ENCODE assay signal across 27 cellular contexts in the genomic region with DNA sequence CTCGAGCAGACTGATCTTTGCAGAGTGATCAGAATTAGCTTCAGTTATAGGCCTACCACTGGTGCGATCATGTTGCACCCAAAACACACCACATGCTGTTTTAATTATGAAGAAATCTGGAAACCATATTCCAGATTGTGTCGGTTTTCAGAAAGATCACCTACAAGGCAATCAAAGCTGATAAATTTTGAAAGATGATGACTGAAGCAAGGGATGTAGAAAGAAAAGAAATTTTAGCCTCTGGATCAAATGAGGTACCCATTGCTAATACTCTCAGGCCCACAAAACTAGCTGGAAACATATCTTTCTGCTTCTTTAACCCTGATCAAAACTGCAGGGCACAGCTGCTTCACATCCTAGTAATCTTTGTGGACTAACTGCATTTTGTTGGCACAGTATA.
"Had no signal": no experiment of that assay in that cellular context is flagged by ENCODE, and none has a peak within 500 bp of the region (broad histone marks: within the 10 kb centered on the region; RNA-seq: fewer than 3 reads in every experiment).

No MANE protein-coding gene starts in this region.

- H3K4me1 Mint-ChIP-seq: activated B cell treated with CpG ODN at 0.5 μM for 24 hours; activated naive CD8-positive, alpha-beta T cell treated with anti-CD3 and anti-CD28 coated beads, Interleukin-2, amount 50 U/mL, for 24 hours; central memory CD8-positive, alpha-beta T cell had no signal

- ATAC-seq: activated naive CD4-positive, alpha-beta T cell treated with anti-CD3 and anti-CD28 coated beads, Interleukin-2, amount 50 U/mL, for 72 hours; activated naive CD8-positive, alpha-beta T cell treated with anti-CD3 and anti-CD28 coated beads, Interleukin-2, amount 50 U/mL, for 24 hours; activated T-cell treated with anti-CD3 and anti-CD28 coated beads, Interleukin-2, amount 50 U/mL, for 4 hours had no signal

- H3K9me3 ChIP-seq: MG63, Peyer's patch, SJCRH30 had no signal

- H3K27ac ChIP-seq: Peyer's patch, RWPE1, SJCRH30 had no signal

- DNase-seq: activated B cell treated with CpG ODN at 0.5 μM for 24 hours; activated CD4-positive, alpha-beta T cell treated with anti-CD3 and anti-CD28 coated beads for 1 hour; activated CD4-positive, alpha-beta T cell treated with anti-CD3 and anti-CD28 coated beads, Interleukin-2, amount 10 ng/mL, durations not matched to agents 24 days and 14 days; activated CD4-positive, alpha-beta T cell treated with anti-CD3 and anti-CD28 coated beads, Interleukin-2, amount 50 U/mL, for 48 hours; activated CD8-positive, alpha-beta memory T cell treated with anti-CD3 and anti-CD28 coated beads for 24 hours; activated effector memory CD4-positive, alpha-beta T cell treated with anti-CD3 and anti-CD28 coated beads, Interleukin-2, amount 50 U/mL, for 16 hours; activated naive CD4-positive, alpha-beta T cell treated with Interleukin-2 at 50 U/mL for 16 hours; activated naive CD8-positive, alpha-beta T cell treated with anti-CD3 and anti-CD28 coated beads, Interleukin-2, amount 50 U/mL, for 24 hours; activated T-cell treated with anti-CD3 and anti-CD28 coated beads, Interleukin-2, amount 50 U/mL, for 4 hours; amygdala; MG63; MV-4-11; NCI-H1092 treated with DMSO at 0.1 percent for 48 hours; NCI-H1436; NCI-H1694 treated with DMSO at 0.1 percent for 48 hours; NCI-H2029 treated with DMSO at 0.1 percent for 48 hours; NCI-H345; NCI-H510A; Peyer's patch; Right ventricle myocardium superior; SJCRH30; T-helper 9 cell had no signal

- H3K9me3 Mint-ChIP-seq: activated B cell treated with CpG ODN at 0.5 μM for 24 hours; activated CD4-positive, alpha-beta T cell treated with anti-CD3 and anti-CD28 coated beads, Interleukin-2, amount 10 ng/mL, durations not matched to agents 24 days and 14 days; activated naive CD4-positive, alpha-beta T cell treated with anti-CD3 and anti-CD28 coated beads, Interleukin-2, amount 50 U/mL, for 72 hours; activated naive CD8-positive, alpha-beta T cell treated with anti-CD3 and anti-CD28 coated beads, Interleukin-2, amount 50 U/mL, for 24 hours; activated T-cell treated with anti-CD3 and anti-CD28 coated beads, Interleukin-2, amount 50 U/mL, for 4 hours; brain; central memory CD8-positive, alpha-beta T cell; T-helper 1 cell treated with Interleukin-12 subunit alpha and Interleukin-12 subunit beta and Interleukin-4 antibody, amounts not matched to agents 30 μg/mL and 1 μg/mL, for 36 hours had no signal

- H3K4me3 Mint-ChIP-seq: activated B cell treated with CpG ODN at 0.5 μM for 24 hours; activated CD4-positive, alpha-beta T cell treated with anti-CD3 and anti-CD28 coated beads, Interleukin-2, amount 10 ng/mL, durations not matched to agents 24 days and 14 days; activated naive CD8-positive, alpha-beta T cell treated with anti-CD3 and anti-CD28 coated beads, Interleukin-2, amount 50 U/mL, for 24 hours; activated T-cell treated with anti-CD3 and anti-CD28 coated beads, Interleukin-2, amount 50 U/mL, for 4 hours; brain; central memory CD8-positive, alpha-beta T cell; T-helper 1 cell treated with Interleukin-12 subunit alpha and Interleukin-12 subunit beta and Interleukin-4 antibody, amounts not matched to agents 30 μg/mL and 1 μg/mL, for 36 hours had no signal

- H3K4me3 ChIP-seq: MG63, Peyer's patch, SJCRH30 had no signal

- H3K4me1 ChIP-seq: Peyer's patch had no signal

- H3K27me3 ChIP-seq: MG63, Peyer's patch, SJCRH30 had no signal

- H3K27ac Mint-ChIP-seq: activated B cell treated with CpG ODN at 0.5 μM for 24 hours; activated CD4-positive, alpha-beta T cell treated with anti-CD3 and anti-CD28 coated beads, Interleukin-2, amount 10 ng/mL, durations not matched to agents 24 days and 14 days; activated naive CD4-positive, alpha-beta T cell treated with anti-CD3 and anti-CD28 coated beads, Interleukin-2, amount 50 U/mL, for 72 hours; activated naive CD8-positive, alpha-beta T cell treated with anti-CD3 and anti-CD28 coated beads, Interleukin-2, amount 50 U/mL, for 24 hours; T-helper 1 cell treated with Interleukin-12 subunit alpha and Interleukin-12 subunit beta and Interleukin-4 antibody, amounts not matched to agents 30 μg/mL and 1 μg/mL, for 36 hours had no signal

- H3K27me3 Mint-ChIP-seq: activated B cell treated with CpG ODN at 0.5 μM for 24 hours; activated CD4-positive, alpha-beta T cell treated with anti-CD3 and anti-CD28 coated beads, Interleukin-2, amount 10 ng/mL, durations not matched to agents 24 days and 14 days; activated naive CD8-positive, alpha-beta T cell treated with anti-CD3 and anti-CD28 coated beads, Interleukin-2, amount 50 U/mL, for 24 hours; brain; central memory CD8-positive, alpha-beta T cell had no signal
